Comparison of ENCODE assay signal across 9 cellular contexts in the genomic region with DNA sequence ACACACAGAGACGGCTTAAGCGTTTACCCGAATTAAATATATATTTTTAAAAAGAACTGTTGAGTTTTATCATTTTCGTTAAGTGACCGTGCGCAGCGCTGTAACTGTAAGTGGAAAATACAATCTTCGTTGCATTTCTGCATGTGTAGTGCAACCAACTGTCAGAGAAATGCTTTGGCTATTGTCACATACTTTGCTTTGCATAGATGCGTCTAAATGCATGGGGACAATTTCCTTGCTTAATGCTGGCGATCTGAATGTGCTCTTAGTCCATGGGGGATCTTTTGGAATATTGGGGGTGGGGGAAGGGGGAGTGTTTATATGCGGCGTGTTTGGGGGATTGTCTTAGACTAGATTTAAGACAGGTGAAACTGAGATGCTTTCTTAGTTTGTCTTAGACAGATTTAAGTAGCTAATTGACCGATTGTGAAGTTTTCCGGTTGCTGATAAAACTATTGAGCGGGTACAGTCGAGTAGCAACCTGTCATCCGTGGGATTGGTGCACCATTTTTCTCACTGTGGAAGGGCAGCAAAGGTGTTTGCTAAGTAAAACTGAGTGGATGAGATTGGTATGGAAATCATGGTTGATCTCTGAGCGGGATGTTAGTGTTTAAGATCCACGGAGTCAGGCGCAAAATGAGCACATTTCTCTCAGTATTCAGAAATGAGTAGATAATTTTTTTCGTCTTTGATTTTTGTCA. TPM values are rescaled to one million over a fixed set of nuclear protein-coding genes. Genes with fewer than 3 reads are reported as not detected.
A peak's percentile ranks its signal among the peaks of the same experiment; 100 is the strongest.
DNase-seq lines count a peak whose midpoint lies in the region; ATAC-seq and TF ChIP-seq lines count a peak whose summit lies in the region.
"Had no signal": no experiment of that assay in that cellular context is flagged by ENCODE, and none has a peak within 500 bp of the region (broad histone marks: within the 10 kb centered on the region; RNA-seq: fewer than 3 reads in every experiment).

No MANE protein-coding gene starts in this region.

- H3K4me1 Mint-ChIP-seq in WTC11 = peaks cover 37% of the 10 kb centered on the region

- CTCF ChIA-PET in WTC11 (lab: Charles Lee) = interaction anchor here (0.7 to 1.3 kb wide), 6 partner anchors 12 to 130 kb away, joined by 3 to 9 read pairs (median 4); no protein-coding TSS in a partner anchor

- peaks cover 8% of the 10 kb centered on the region for H3K27me3 Mint-ChIP-seq in WTC11 (ENCODE audit: low read depth)

- DNase-seq in HAP-1 (ENCODE audit: low spot score in 2 of 2) (no peak), WTC11 (ENCODE audit: low spot score) (no peak), hepatocyte (ENCODE audit: low spot score) (no peak), skeletal muscle cell (ENCODE audit: low read depth) (no peak), HT-29 (ENCODE audit: low spot score) (no peak), UCSD-AML1 (lab: John Stamatoyannopoulos, UW; ENCODE audit: unreplicated experiment) (no peak)
- no peak for DNase-seq in activated naive CD4-positive, alpha-beta T cell (lab: John Stamatoyannopoulos, UW)
- DNase-seq: cortex of kidney had no signal

- H3K27ac Mint-ChIP-seq in WTC11 = peak overlapping the region; percentile 95

- H3K36me3 ChIP-seq in HAP-1 (replicated peaks) (no peaks in the 10 kb centered on the region), hepatocyte (replicated peaks; ENCODE audit: insufficient read depth, low read depth) (no peaks in the 10 kb centered on the region)

- 2% methylated on average over 21 of the region's 21 CpGs for WGBS in hepatocyte (ENCODE audit: low lambda C conversion rate, missing lambda C conversion rate)

- peak overlapping the region; percentile 82 for H3K4me2 ChIP-seq in hepatocyte

- peak overlapping the region; percentile 39 for H2AFZ ChIP-seq in hepatocyte

- peak overlapping the region; percentile 93 for H3K4me3 Mint-ChIP-seq in WTC11

- no peaks in the 10 kb centered on the region for H3K9me2 ChIP-seq in hepatocyte (replicated peaks; ENCODE audit: insufficient read depth)

- ATAC-seq in WTC11 (no peak), HG02798 (IDR thresholded peaks at IDR 0.05; ENCODE audit: poor library complexity, unreplicated experiment) (no peak)

- H3K27me3 ChIP-seq in HAP-1 (ENCODE audit: low read depth) (peaks cover 27% of the 10 kb centered on the region), hepatocyte (peaks cover 27% of the 10 kb centered on the region)

- H3K4me3 ChIP-seq in HAP-1 (peak overlapping the region; percentile 14), hepatocyte (peak overlapping the region; percentile 26), skeletal muscle cell (ENCODE audit: low read depth, low read length) (peak overlapping the region; percentile 54)

- no peaks in the 10 kb centered on the region for H4K20me1 ChIP-seq in hepatocyte (ENCODE audit: insufficient read depth, poor library complexity, severe bottlenecking)

- H3K27ac ChIP-seq in hepatocyte = no peak overlapping the region

- TF ChIP-seq CTCF in WTC11 (IDR thresholded peaks at IDR 0.05) = no peak
- peak; percentile 12 for TF ChIP-seq CTCF in hepatocyte (IDR thresholded peaks at IDR 0.05; ENCODE audit: poor library complexity)

- in situ Hi-C loops in HAP-1 (cut with MboI; ENCODE audit: low sequenced_read_pairs) = no loop called here

- H3K9me3 Mint-ChIP-seq in WTC11 = no peaks in the 10 kb centered on the region

- no peaks in the 10 kb centered on the region for H3K79me2 ChIP-seq in hepatocyte

- POLR2A ChIA-PET in WTC11 (lab: Charles Lee) = interaction anchor here (0.7 to 1.4 kb wide), 6 partner anchors 13 to 213 kb away, joined by 3 to 6 read pairs (median 4); partner anchors contain the start of gene RAD51AP2

- H3K4me1 ChIP-seq in HAP-1 (no peaks in the 10 kb centered on the region; the same call in 1 of the 2 replicates), hepatocyte (ENCODE audit: insufficient read depth) (no peaks in the 10 kb centered on the region)

- no peaks in the 10 kb centered on the region for H3K9me3 ChIP-seq in HAP-1
- H3K9me3 ChIP-seq in hepatocyte (ENCODE audit: low read depth) = no peaks in the 10 kb centered on the region

- peaks cover 7% of the 10 kb centered on the region for H3K36me3 Mint-ChIP-seq in WTC11

TF ChIP-seq in WTC11, 78 proteins besides CTCF, POLR2A, EP300 and RAD21:
- no peak for TF ChIP-seq GABPB1 (CRISPR knock-in tag; IDR thresholded peaks at IDR 0.05)
- TF ChIP-seq ARID4B (CRISPR knock-in tag; IDR thresholded peaks at IDR 0.05; ENCODE audit: borderline replicate concordance) = no peak
- TF ChIP-seq ZNF263 (CRISPR knock-in tag; IDR thresholded peaks at IDR 0.05; ENCODE audit: low read depth) = no peak
- no peak for TF ChIP-seq CREM (CRISPR knock-in tag; IDR thresholded peaks at IDR 0.05)
- no peak for TF ChIP-seq NFE2L1 (CRISPR knock-in tag; IDR thresholded peaks at IDR 0.05)
- no peak for TF ChIP-seq NR3C1 (CRISPR knock-in tag; conservative IDR thresholded peaks at IDR 0.05; ENCODE audit: low read depth)
- no peak for TF ChIP-seq CBFB (CRISPR knock-in tag; IDR thresholded peaks at IDR 0.05; ENCODE audit: low read depth)
- TF ChIP-seq TCF7 (CRISPR knock-in tag; IDR thresholded peaks at IDR 0.05; ENCODE audit: low read depth) = no peak
- no peak for TF ChIP-seq GTF2I (CRISPR knock-in tag; conservative IDR thresholded peaks at IDR 0.05)
- no peak for TF ChIP-seq SOX15 (CRISPR knock-in tag; IDR thresholded peaks at IDR 0.05)
- TF ChIP-seq SMAD3 (CRISPR knock-in tag; IDR thresholded peaks at IDR 0.05; ENCODE audit: borderline replicate concordance) = no peak
- no peak for TF ChIP-seq TEAD4 (CRISPR knock-in tag; IDR thresholded peaks at IDR 0.05)
- no peak for TF ChIP-seq ZNF671 (CRISPR knock-in tag; IDR thresholded peaks at IDR 0.05)

RNA-seq across cellular contexts. Expression of gene VSNL1, which starts 0.5 kb away (rescaled TPM):
- total RNA-seq in WTC11 (2021) (78.4 to 83.6 TPM (median 82.4 TPM) in 3 replicates), hepatocyte (9.4 and 12.1 TPM in 2 replicates)
- 9.4 and 16.0 TPM in 2 replicates for polyA plus RNA-seq in hepatocyte
- total RNA-seq in HT-29 (2014; rRNA removed; shearing (Covaris generic)) = not detected in 2 replicates

RNA-seq across cellular contexts. Expression of gene RAD51AP2, which starts 22.7 kb away (rescaled TPM):
- total RNA-seq in WTC11 (2021) = 0.26 to 0.37 TPM (median 0.30 TPM) in 3 replicates
- 0.24 and 0.40 TPM in 2 replicates for total RNA-seq in hepatocyte
- 0.21 and 0.35 TPM in 2 replicates for polyA plus RNA-seq in hepatocyte
- not detected in 2 replicates for total RNA-seq in HT-29 (2014; rRNA removed; shearing (Covaris generic))

Comparison
In these comparisons a context has a peak if more than half of its experiments do, and no peak if none do; other contexts are left out.
1. RNA of gene VSNL1, which starts 0.5 kb away (total RNA-seq): 78.4 to 83.6 TPM in WTC11 and 9.4 to 12.1 TPM in hepatocyte; not detected in HT-29; every median in the first group is over 10 times any median in the second.
2. Peak in every context shown above with its lines, with median percentiles within 50 percentile points of each other: H3K4me3 ChIP-seq.